ENCODE assay signal across 20 cellular contexts in the genomic region with DNA sequence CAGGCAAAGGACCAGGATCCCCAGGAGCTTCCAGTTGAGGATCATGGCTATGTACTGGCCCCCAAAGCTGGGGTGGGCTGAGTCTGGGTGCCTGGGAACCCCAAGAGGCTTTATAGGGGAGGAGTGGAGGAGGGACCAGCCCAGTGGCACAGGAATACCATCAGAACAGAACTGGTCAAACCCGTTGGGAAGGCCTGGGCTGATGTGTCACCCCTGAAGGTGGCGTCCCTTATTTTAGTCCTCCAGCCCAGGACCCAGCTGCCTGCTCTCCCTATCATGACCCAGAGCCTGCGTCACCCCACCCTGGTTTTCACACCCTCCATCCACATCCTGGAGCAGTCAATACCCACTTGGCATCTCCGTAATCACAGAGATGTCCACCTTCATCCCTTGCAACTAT. TPM values are rescaled to one million over a fixed set of nuclear protein-coding genes. Genes with fewer than 3 reads are reported as not detected.
DNase-seq lines count a peak whose midpoint lies in the region; ATAC-seq and TF ChIP-seq lines count a peak whose summit lies in the region.
"Had no signal": no experiment of that assay in that cellular context is flagged by ENCODE, and none has a peak within 500 bp of the region (broad histone marks: within the 10 kb centered on the region; RNA-seq: fewer than 3 reads in every experiment).

A gene (minus strand): TSS at position 85 of the 400 bp plus-strand sequence. CDS start 40 bp downstream, at position 45.

- ATAC-seq in CD4-positive, CD25-positive, alpha-beta regulatory T cell (ENCODE audit: low read depth in 2 of 2): no peak
- ATAC-seq in HG03159 (IDR thresholded peaks at IDR 0.05; ENCODE audit: unreplicated experiment): no peak
- no peak for ATAC-seq in GM18505 (IDR thresholded peaks at IDR 0.05; ENCODE audit: unreplicated experiment)
- ATAC-seq in HG03196 (IDR thresholded peaks at IDR 0.05; ENCODE audit: unreplicated experiment): no peak
- ATAC-seq: body of pancreas, upper lobe of right lung had no signal

- H3K27ac Mint-ChIP-seq in CD4-positive, CD25-positive, alpha-beta regulatory T cell: peak within 1 kb of the TSS; percentile 14 to 42 (median 30)

- H3K9me3 ChIP-seq in CD4-positive, CD25-positive, alpha-beta regulatory T cell (ENCODE audit: control insufficient read depth in 2 of 2, low read length in 2 of 2): no peaks in the 10 kb centered on the region
- H3K9me3 ChIP-seq in Karpas-422 (ENCODE audit: low read length) (no peaks in the 10 kb centered on the region), mucosa of stomach (ENCODE audit: control insufficient read depth, low read length) (no peaks in the 10 kb centered on the region)
- H3K9me3 ChIP-seq: body of pancreas, Peyer's patch, upper lobe of right lung had no signal

- peaks cover 6% of the 10 kb centered on the region for H3K4me1 ChIP-seq in CD4-positive, CD25-positive, alpha-beta regulatory T cell (ENCODE audit: control insufficient read depth, insufficient read depth, low read length, poor library complexity, severe bottlenecking)
- H3K4me1 ChIP-seq in Karpas-422 (ENCODE audit: low read length) (peaks cover 4% of the 10 kb centered on the region), mucosa of stomach (ENCODE audit: control insufficient read depth, insufficient read depth, low read length) (peaks cover 37% of the 10 kb centered on the region)

- no peaks in the 10 kb centered on the region for H4K20me1 ChIP-seq in Karpas-422 (ENCODE audit: insufficient read depth, low read depth, low read length)

- H3K9me3 Mint-ChIP-seq in CD4-positive, CD25-positive, alpha-beta regulatory T cell: peaks cover 0 to 3% (median 0%) of the 10 kb centered on the region in 7 donors

- H3K9ac ChIP-seq in Karpas-422 (ENCODE audit: low read length): no peak within 1 kb of the TSS
- peak within 1 kb of the TSS; percentile 68 for H3K9ac ChIP-seq in mucosa of stomach (ENCODE audit: low read length)

- no peak for TF ChIP-seq POLR2A in GM18505 (IDR thresholded peaks at IDR 0.05; ENCODE audit: borderline replicate concordance, extremely low read depth, insufficient read depth, insufficient read length)

- peaks cover 0 to 6% (median 4%) of the 10 kb centered on the region in 4 donors for H3K4me1 Mint-ChIP-seq in CD4-positive, CD25-positive, alpha-beta regulatory T cell

- H3K4me3 ChIP-seq in CD4-positive, CD25-positive, alpha-beta regulatory T cell (ENCODE audit: low read depth, low read length): no peak within 1 kb of the TSS
- no peak within 1 kb of the TSS for H3K4me3 ChIP-seq in Karpas-422 (ENCODE audit: low read length)
- peak within 1 kb of the TSS; percentile 22 for H3K4me3 ChIP-seq in mucosa of stomach (ENCODE audit: low read length)
- H3K4me3 ChIP-seq: body of pancreas had no signal

- H3K27me3 ChIP-seq in CD4-positive, CD25-positive, alpha-beta regulatory T cell (ENCODE audit: control insufficient read depth, insufficient read depth, low read length): no peaks in the 10 kb centered on the region
- H3K27me3 ChIP-seq in Karpas-422 (ENCODE audit: low read length) (no peaks in the 10 kb centered on the region), mucosa of stomach (ENCODE audit: control insufficient read depth, insufficient read depth, low read length) (no peaks in the 10 kb centered on the region)
- H3K27me3 ChIP-seq: body of pancreas, Peyer's patch, upper lobe of right lung had no signal

- no peaks in the 10 kb centered on the region for H3K9me2 ChIP-seq in Karpas-422 (replicated peaks; ENCODE audit: insufficient read depth, low read length)

- no peak within 1 kb of the TSS for H3K27ac ChIP-seq in CD4-positive, CD25-positive, alpha-beta regulatory T cell (ENCODE audit: insufficient read depth, low read length, poor library complexity, severe bottlenecking)
- H3K27ac ChIP-seq in Karpas-422 (ENCODE audit: low read length) (no peak within 1 kb of the TSS), caudate nucleus (ENCODE audit: low read depth, low read length) (peak within 1 kb of the TSS; percentile 73)
- H3K27ac ChIP-seq: body of pancreas, Peyer's patch, upper lobe of right lung had no signal

- no peak within 1 kb of the TSS for H2AFZ ChIP-seq in Karpas-422 (ENCODE audit: low read length)

- DNase-seq in CD4-positive, CD25-positive, alpha-beta regulatory T cell: no peak
- DNase-seq in Karpas-422 (no peak), caudate nucleus (lab: John Stamatoyannopoulos, UW) (no peak)
- DNase-seq in stimulated activated CD4-positive, alpha-beta T cell treated with anti-CD3 and anti-CD28 coated beads, Interleukin-12 subunit alpha, Interleukin-12 subunit beta, amount 100 ng/mL, for 4 hours: no peak
- DNase-seq: activated CD4-positive, alpha-beta T cell treated with anti-CD3 and anti-CD28 coated beads for 48 hours; body of pancreas; effector CD4-positive, alpha-beta T cell; foreskin melanocyte; NCI-H1417 treated with DMSO at 0.1 percent for 48 hours; NCI-H446; Peyer's patch; stimulated activated CD4-positive, alpha-beta T cell treated with anti-CD3 and anti-CD28 coated beads, Interleukin-2, amount 100 ng/mL, for 24 hours; stimulated activated CD8-positive, alpha-beta memory T cell treated with anti-CD3 and anti-CD28 coated beads, Interleukin-4, amount 100 ng/mL, for 48 hours; upper lobe of right lung had no signal

- H3K4me2 ChIP-seq in Karpas-422 (ENCODE audit: low read depth, low read length, poor library complexity, severe bottlenecking): peak within 1 kb of the TSS; percentile 37

- no peaks in the 10 kb centered on the region for H3K79me2 ChIP-seq in Karpas-422 (ENCODE audit: low read length)

- no peaks in the 10 kb centered on the region for H3K27me3 Mint-ChIP-seq in CD4-positive, CD25-positive, alpha-beta regulatory T cell

- H3K4me3 Mint-ChIP-seq in CD4-positive, CD25-positive, alpha-beta regulatory T cell: peak within 1 kb of the TSS in 2 of 4 donors; percentile 41 to 66

- H3K36me3 Mint-ChIP-seq in CD4-positive, CD25-positive, alpha-beta regulatory T cell: peaks cover 8% of the 10 kb centered on the region

- H3K36me3 ChIP-seq in CD4-positive, CD25-positive, alpha-beta regulatory T cell (ENCODE audit: control insufficient read depth, insufficient read depth, low read length): no peaks in the 10 kb centered on the region
- H3K36me3 ChIP-seq in Karpas-422 (ENCODE audit: insufficient read depth, low read length) (no peaks in the 10 kb centered on the region), mucosa of stomach (ENCODE audit: control insufficient read depth, insufficient read depth, low read length) (no peaks in the 10 kb centered on the region)
- H3K36me3 ChIP-seq: Peyer's patch, upper lobe of right lung had no signal

RNA-seq across cellular contexts. Expression of the gene that starts here (rescaled TPM):
- not detected for total RNA-seq in CD4-positive, CD25-positive, alpha-beta regulatory T cell
- polyA plus RNA-seq in CD4-positive, CD25-positive, alpha-beta regulatory T cell: not detected
- total RNA-seq in Karpas-422 (2014; rRNA removed; shearing (Covaris generic); ENCODE audit: low replicate concordance): not detected in 2 replicates
- total RNA-seq: body of pancreas, Daoy, Peyer's patch, renal cortical epithelial cell, upper lobe of right lung had no signal
